Comparison of ENCODE assay signal across 18 cellular contexts in the genomic region with DNA sequence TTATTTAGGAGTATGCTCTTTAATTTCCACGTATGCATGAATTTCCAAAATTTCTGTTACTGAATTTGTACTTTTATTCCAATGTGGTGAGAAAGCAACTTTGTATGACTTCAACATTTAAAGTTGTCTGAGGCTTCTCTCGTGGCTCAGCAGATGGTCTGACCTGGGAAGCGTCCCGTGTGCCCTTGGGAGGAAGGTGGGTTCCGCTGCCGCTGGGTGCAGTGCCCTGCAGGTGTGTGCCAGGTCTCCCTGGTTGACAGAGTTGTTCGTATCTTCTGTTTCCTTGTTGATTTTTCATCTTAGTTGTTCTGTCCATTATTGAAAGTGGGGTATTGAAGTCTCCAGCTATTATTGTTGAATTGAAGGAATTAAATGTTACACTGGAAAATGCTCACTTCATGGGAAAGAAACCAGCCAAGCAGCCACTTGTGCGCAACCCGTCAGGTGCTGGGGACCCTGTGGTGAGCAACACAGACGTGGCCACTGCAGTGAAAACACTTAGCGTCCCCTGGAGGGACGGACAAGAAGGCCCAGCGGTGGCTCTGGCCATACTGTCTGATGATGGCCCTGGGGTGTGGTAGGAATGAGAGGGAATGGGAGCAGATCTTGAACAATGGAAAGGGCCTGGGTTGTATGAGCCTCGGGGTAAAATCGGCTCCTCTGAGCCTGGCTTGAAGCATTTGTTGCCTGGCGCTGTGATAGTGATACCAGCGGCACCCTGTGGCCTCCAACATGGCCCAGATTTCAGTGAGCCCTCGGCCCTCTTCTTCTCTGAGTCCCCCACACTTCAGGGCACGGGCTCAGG. TPM values are rescaled to one million over a fixed set of nuclear protein-coding genes. Genes with fewer than 3 reads are reported as not detected.
"Had no signal": no experiment of that assay in that cellular context is flagged by ENCODE, and none has a peak within 500 bp of the region (broad histone marks: within the 10 kb centered on the region; RNA-seq: fewer than 3 reads in every experiment).

No MANE protein-coding gene starts in this region.

- H3K27ac ChIP-seq: epithelial cell of prostate, gastrocnemius medialis, left ventricle myocardium inferior, pancreas, tibial nerve had no signal

- H3K4me1 ChIP-seq: pancreas, tibial nerve had no signal

- DNase-seq: activated CD4-positive, alpha-beta T cell treated with anti-CD3 and anti-CD28 coated beads for 48 hours; activated naive CD4-positive, alpha-beta T cell; activated T-cell treated with anti-CD3 and anti-CD28 coated beads, Interleukin-2, amount 50 U/mL, for 4 hours; caudate nucleus; effector memory CD4-positive, alpha-beta T cell; kidney; left ventricle myocardium inferior; stimulated activated CD4-positive, alpha-beta T cell treated with anti-CD3 and anti-CD28 coated beads, Interleukin-4, amount 100 ng/mL, for 4 hours had no signal

- H3K4me3 Mint-ChIP-seq: activated T-cell treated with anti-CD3 and anti-CD28 coated beads, Interleukin-2, amount 50 U/mL, for 4 hours; neural crest cell; T-helper 1 cell treated with Interleukin-12 subunit alpha and Interleukin-12 subunit beta and Interleukin-4 antibody, amounts not matched to agents 30 μg/mL and 1 μg/mL, for 36 hours; WTC11 had no signal

- H3K4me3 ChIP-seq: gastrocnemius medialis, left ventricle myocardium inferior, pancreas, tibial nerve had no signal

- H3K27ac Mint-ChIP-seq: WTC11 had no signal

- H3K4me1 Mint-ChIP-seq: neural crest cell, WTC11 had no signal

- H3K9me3 Mint-ChIP-seq: activated T-cell treated with anti-CD3 and anti-CD28 coated beads, Interleukin-2, amount 50 U/mL, for 4 hours; neural crest cell; T-helper 1 cell treated with Interleukin-12 subunit alpha and Interleukin-12 subunit beta and Interleukin-4 antibody, amounts not matched to agents 30 μg/mL and 1 μg/mL, for 36 hours; WTC11 had no signal

- H3K27me3 ChIP-seq: gastrocnemius medialis, pancreas, tibial nerve had no signal

- ATAC-seq: activated T-cell treated with anti-CD3 and anti-CD28 coated beads, Interleukin-2, amount 50 U/mL, for 4 hours; gastrocnemius medialis; pancreas; WTC11 had no signal

- H3K9me3 ChIP-seq: gastrocnemius medialis, left ventricle myocardium inferior, pancreas, tibial nerve had no signal

RNA-seq across cellular contexts. Expression of gene KRTAP5-7, which starts 31.6 kb away (rescaled TPM):
- total RNA-seq: activated T-cell treated with anti-CD3 and anti-CD28 coated beads, Interleukin-2, amount 50 U/mL, for 4 hours; astrocyte; gastrocnemius medialis; left ventricle myocardium inferior; neural crest cell; renal cortical epithelial cell; skeletal muscle tissue had no signal

RNA-seq across cellular contexts. Expression of gene KRTAP5-8, which starts 42.3 kb away (rescaled TPM):
- total RNA-seq: activated T-cell treated with anti-CD3 and anti-CD28 coated beads, Interleukin-2, amount 50 U/mL, for 4 hours; astrocyte; left ventricle myocardium inferior; neural crest cell; renal cortical epithelial cell; skeletal muscle tissue; WTC11 had no signal

RNA-seq across cellular contexts. Expression of gene KRTAP5-9, which starts 52.7 kb away (rescaled TPM):
- total RNA-seq: activated T-cell treated with anti-CD3 and anti-CD28 coated beads, Interleukin-2, amount 50 U/mL, for 4 hours; astrocyte; gastrocnemius medialis; left ventricle myocardium inferior; neural crest cell; renal cortical epithelial cell; skeletal muscle tissue; WTC11 had no signal
